In the genomic region with DNA sequence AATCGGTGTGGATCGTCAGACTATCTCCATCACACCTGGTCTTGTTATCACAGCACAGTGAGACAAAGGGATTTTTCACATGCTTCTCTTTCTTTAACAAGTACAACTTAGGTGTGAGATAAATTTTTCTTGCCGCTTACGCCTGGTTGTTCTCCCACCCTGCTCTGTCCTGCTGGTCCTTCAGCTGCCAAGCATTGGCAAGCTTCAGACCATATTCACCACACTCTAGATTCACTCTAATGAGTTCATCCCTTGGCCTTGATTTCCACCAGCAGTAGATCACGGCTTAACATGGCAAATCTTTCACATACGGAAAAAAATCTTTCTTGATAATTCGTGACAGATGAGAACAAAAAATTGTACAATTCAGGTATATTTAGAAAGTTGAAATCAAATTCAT, we compare ENCODE assay signal across 39 cellular contexts. TPM values are rescaled to one million over a fixed set of nuclear protein-coding genes. Genes with fewer than 3 reads are reported as not detected.
"Had no signal": no experiment of that assay in that cellular context is flagged by ENCODE, and none has a peak within 500 bp of the region (broad histone marks: within the 10 kb centered on the region; RNA-seq: fewer than 3 reads in every experiment).

No MANE protein-coding gene starts in this region.

- H3K9ac ChIP-seq: KMS-11 had no signal

- H3K4me2 ChIP-seq: KMS-11 had no signal

- H3K27ac ChIP-seq: ascending aorta, cardiac muscle cell, KMS-11, Peyer's patch, SJSA1, VCaP had no signal

- H3K36me3 Mint-ChIP-seq: activated CD8-positive, alpha-beta memory T cell treated with anti-CD3 and anti-CD28 coated beads, Interleukin-2, amount 10 ng/mL, durations not matched to agents 7 days and 5 days; activated naive CD4-positive, alpha-beta T cell treated with anti-CD3 and anti-CD28 coated beads, Interleukin-2, amount 10 ng/mL, durations not matched to agents 7 days and 5 days; activated naive CD8-positive, alpha-beta T cell had no signal

- DNase-seq: activated CD4-positive, alpha-beta memory T cell treated with anti-CD3 and anti-CD28 coated beads, Interleukin-2, amount 10 ng/mL, durations not matched to agents 7 days and 5 days; activated CD4-positive, alpha-beta T cell treated with anti-CD3 and anti-CD28 coated beads for 1 hour; activated CD4-positive, alpha-beta T cell treated with anti-CD3 and anti-CD28 coated beads for 48 hours; activated CD4-positive, CD25-positive, alpha-beta regulatory T cell; activated CD8-positive, alpha-beta memory T cell treated with anti-CD3 and anti-CD28 coated beads for 24 hours; activated CD8-positive, alpha-beta memory T cell treated with anti-CD3 and anti-CD28 coated beads, Interleukin-2, amount 10 ng/mL, durations not matched to agents 7 days and 5 days; activated CD8-positive, alpha-beta memory T cell treated with anti-CD3 and anti-CD28 coated beads, Interleukin-2, amount 50 U/mL, for 48 hours; activated effector memory CD4-positive, alpha-beta T cell treated with Interleukin-2 at 50 U/mL for 16 hours; activated naive CD4-positive, alpha-beta T cell treated with anti-CD3 and anti-CD28 coated beads, Interleukin-2, amount 10 ng/mL, durations not matched to agents 7 days and 5 days; activated naive CD8-positive, alpha-beta T cell treated with anti-CD3 and anti-CD28 coated beads, Interleukin-2, amount 50 U/mL, for 24 hours; activated T-cell treated with anti-CD3 and anti-CD28 coated beads, Interleukin-2, amount 50 U/mL, for 48 hours; amniotic stem cell; NCI-H1092 treated with DMSO at 0.1 percent for 48 hours; NCI-H1417; NCI-H146; NCI-H187; NCI-H2029 treated with DMSO at 0.1 percent for 48 hours; NCI-H2107; NCI-H2171; NCI-H510A; NCI-H526; NCI-H748 treated with DMSO at 0.1 percent for 48 hours; NK-92 treated with Interleukin-12 subunit alpha and Interleukin-12 subunit beta, amount 100 ng/mL, for 24 hours; PC-3; Peyer's patch; RPMI8226; SHP77 treated with DMSO at 0.1 percent for 48 hours; SW 1271; T-helper 1 cell; T-helper 2 cell; T-helper 9 cell had no signal

- H3K27ac Mint-ChIP-seq: activated CD4-positive, alpha-beta memory T cell treated with anti-CD3 and anti-CD28 coated beads, Interleukin-2, amount 10 ng/mL, durations not matched to agents 7 days and 5 days; activated CD8-positive, alpha-beta memory T cell treated with anti-CD3 and anti-CD28 coated beads, Interleukin-2, amount 10 ng/mL, durations not matched to agents 7 days and 5 days; activated naive CD4-positive, alpha-beta T cell treated with anti-CD3 and anti-CD28 coated beads, Interleukin-2, amount 10 ng/mL, durations not matched to agents 7 days and 5 days; activated naive CD8-positive, alpha-beta T cell; activated naive CD8-positive, alpha-beta T cell treated with anti-CD3 and anti-CD28 coated beads, Interleukin-2, amount 50 U/mL, for 24 hours had no signal

- H3K4me1 ChIP-seq: Peyer's patch, SJSA1 had no signal

- H3K4me1 Mint-ChIP-seq: activated CD4-positive, alpha-beta memory T cell treated with anti-CD3 and anti-CD28 coated beads, Interleukin-2, amount 10 ng/mL, durations not matched to agents 7 days and 5 days; activated CD8-positive, alpha-beta memory T cell treated with anti-CD3 and anti-CD28 coated beads, Interleukin-2, amount 10 ng/mL, durations not matched to agents 7 days and 5 days; activated naive CD4-positive, alpha-beta T cell treated with anti-CD3 and anti-CD28 coated beads, Interleukin-2, amount 10 ng/mL, durations not matched to agents 7 days and 5 days; activated naive CD8-positive, alpha-beta T cell treated with anti-CD3 and anti-CD28 coated beads, Interleukin-2, amount 50 U/mL, for 24 hours; central memory CD8-positive, alpha-beta T cell had no signal

- ATAC-seq: activated CD8-positive, alpha-beta memory T cell treated with anti-CD3 and anti-CD28 coated beads, Interleukin-2, amount 10 ng/mL, durations not matched to agents 7 days and 5 days; activated naive CD8-positive, alpha-beta T cell treated with anti-CD3 and anti-CD28 coated beads, Interleukin-2, amount 50 U/mL, for 24 hours; PC-3 had no signal

- H3K36me3 ChIP-seq: ascending aorta, cardiac muscle cell, Peyer's patch, SJSA1 had no signal

- H3K27me3 ChIP-seq: ascending aorta, cardiac muscle cell, Peyer's patch, SJSA1 had no signal

- H3K9me3 Mint-ChIP-seq: activated CD4-positive, alpha-beta memory T cell treated with anti-CD3 and anti-CD28 coated beads, Interleukin-2, amount 10 ng/mL, durations not matched to agents 7 days and 5 days; activated naive CD4-positive, alpha-beta T cell treated with anti-CD3 and anti-CD28 coated beads, Interleukin-2, amount 10 ng/mL, durations not matched to agents 7 days and 5 days; activated naive CD8-positive, alpha-beta T cell treated with anti-CD3 and anti-CD28 coated beads, Interleukin-2, amount 50 U/mL, for 24 hours; central memory CD8-positive, alpha-beta T cell had no signal

- H3K4me3 Mint-ChIP-seq: activated CD4-positive, alpha-beta memory T cell treated with anti-CD3 and anti-CD28 coated beads, Interleukin-2, amount 10 ng/mL, durations not matched to agents 7 days and 5 days; activated CD8-positive, alpha-beta memory T cell treated with anti-CD3 and anti-CD28 coated beads, Interleukin-2, amount 10 ng/mL, durations not matched to agents 7 days and 5 days; activated naive CD4-positive, alpha-beta T cell treated with anti-CD3 and anti-CD28 coated beads, Interleukin-2, amount 10 ng/mL, durations not matched to agents 7 days and 5 days; activated naive CD8-positive, alpha-beta T cell; activated naive CD8-positive, alpha-beta T cell treated with anti-CD3 and anti-CD28 coated beads, Interleukin-2, amount 50 U/mL, for 24 hours; central memory CD8-positive, alpha-beta T cell had no signal

- H3K9me3 ChIP-seq: ascending aorta, Peyer's patch, SJSA1 had no signal

- H3K4me3 ChIP-seq: ascending aorta, cardiac muscle cell, Peyer's patch, SJSA1 had no signal

RNA-seq across cellular contexts. Expression of a gene that starts 33.5 kb away (rescaled TPM):
- total RNA-seq: activated CD4-positive, alpha-beta memory T cell treated with anti-CD3 and anti-CD28 coated beads, Interleukin-2, amount 10 ng/mL, durations not matched to agents 7 days and 5 days; activated CD8-positive, alpha-beta memory T cell treated with anti-CD3 and anti-CD28 coated beads, Interleukin-2, amount 10 ng/mL, durations not matched to agents 7 days and 5 days; LHCN-M2; PC-3 had no signal
- polyA plus RNA-seq: cardiac muscle cell had no signal
